Comparison of ENCODE assay signal across 27 cellular contexts in genomic region chr18:50562686-50563085, GRCh38. TPM values are rescaled to one million over a fixed set of nuclear protein-coding genes. Genes with fewer than 3 reads are reported as not detected.
"Had no signal": no experiment of that assay in that cellular context is flagged by ENCODE, and none has a peak within 500 bp of the region (broad histone marks: within the 10 kb centered on the region; RNA-seq: fewer than 3 reads in every experiment).

No MANE protein-coding gene starts in this region.

- H2AFZ ChIP-seq: hepatocyte had no signal

- H3K36me3 Mint-ChIP-seq: mesothelial cell of epicardium; naive B cell; natural killer cell; stimulated activated effector memory CD8-positive, alpha-beta T cell treated with anti-CD3 and anti-CD28 coated beads, Interleukin-12 subunit alpha, Interleukin-12 subunit beta, amount 100 ng/mL, for 72 hours had no signal

- H3K27ac ChIP-seq: hepatocyte, left ventricle myocardium inferior, pancreas, prostate gland, sigmoid colon, spleen, suprapubic skin, thoracic aorta, tibial artery, upper lobe of left lung had no signal

- H3K4me1 ChIP-seq: pancreas, prostate gland had no signal

- H3K9me3 Mint-ChIP-seq: mesothelial cell of epicardium; natural killer cell; stimulated activated effector memory CD8-positive, alpha-beta T cell treated with anti-CD3 and anti-CD28 coated beads, Interleukin-12 subunit alpha, Interleukin-12 subunit beta, amount 100 ng/mL, for 72 hours; stimulated activated naive CD8-positive, alpha-beta T cell treated with anti-CD3 and anti-CD28 coated beads, Interleukin-15, Interleukin-2, amounts not matched to agents 100 ng/mL and 50 ng/mL, for 24 hours had no signal

- H3K27me3 ChIP-seq: pancreas, tibial artery had no signal

- ATAC-seq: natural killer cell; pancreas; right cardiac atrium; stimulated activated effector memory CD8-positive, alpha-beta T cell treated with anti-CD3 and anti-CD28 coated beads, Interleukin-12 subunit alpha, Interleukin-12 subunit beta, amount 100 ng/mL, for 72 hours had no signal

- H3K36me3 ChIP-seq: left ventricle myocardium inferior, pancreas, prostate gland, sigmoid colon, spleen, suprapubic skin, thoracic aorta, tibial artery, upper lobe of left lung had no signal

- DNase-seq: islet precursor cell; left ventricle myocardium inferior; naive B cell; natural killer cell; nephron progenitor cell; nucleus accumbens; pancreas; posterior cingulate gyrus; retina; right cardiac atrium; sigmoid colon; small intestine; spleen; stimulated activated CD4-positive, alpha-beta T cell treated with anti-CD3 and anti-CD28 coated beads, Interleukin-4, amount 100 ng/mL, for 24 hours; stimulated activated naive CD4-positive, alpha-beta T cell; tibial artery; upper lobe of left lung had no signal

- H3K4me3 ChIP-seq: hepatocyte, left ventricle myocardium inferior, lung, pancreas, prostate gland, sigmoid colon, spleen, suprapubic skin, thoracic aorta, tibial artery, upper lobe of left lung had no signal

- H3K79me2 ChIP-seq: hepatocyte had no signal

- H3K27ac Mint-ChIP-seq: naive B cell; natural killer cell; nephron progenitor cell; stimulated activated effector memory CD8-positive, alpha-beta T cell treated with anti-CD3 and anti-CD28 coated beads, Interleukin-12 subunit alpha, Interleukin-12 subunit beta, amount 100 ng/mL, for 72 hours; stimulated activated naive CD8-positive, alpha-beta T cell treated with anti-CD3 and anti-CD28 coated beads, Interleukin-15, Interleukin-2, amounts not matched to agents 100 ng/mL and 50 ng/mL, for 24 hours had no signal

- H3K4me2 ChIP-seq: hepatocyte had no signal

- H3K4me1 Mint-ChIP-seq: natural killer cell; stimulated activated effector memory CD8-positive, alpha-beta T cell treated with anti-CD3 and anti-CD28 coated beads, Interleukin-12 subunit alpha, Interleukin-12 subunit beta, amount 100 ng/mL, for 72 hours had no signal

- H3K9me3 ChIP-seq: left ventricle myocardium inferior, pancreas, prostate gland, sigmoid colon, spleen, suprapubic skin, thoracic aorta, tibial artery, upper lobe of left lung had no signal

- H3K4me3 Mint-ChIP-seq: naive B cell; natural killer cell; stimulated activated effector memory CD8-positive, alpha-beta T cell treated with anti-CD3 and anti-CD28 coated beads, Interleukin-12 subunit alpha, Interleukin-12 subunit beta, amount 100 ng/mL, for 72 hours; stimulated activated naive CD8-positive, alpha-beta T cell treated with anti-CD3 and anti-CD28 coated beads, Interleukin-15, Interleukin-2, amounts not matched to agents 100 ng/mL and 50 ng/mL, for 24 hours had no signal

RNA-seq across cellular contexts. Expression of gene MAPK4, which starts 2.8 kb away (rescaled TPM):
- total RNA-seq: mononuclear cell, natural killer cell, osteoblast had no signal
